Comparison of ENCODE assay signal across 29 cellular contexts in genomic region chr15:34114215-34114614, GRCh38.
"Had no signal": no experiment of that assay in that cellular context is flagged by ENCODE, and none has a peak within 500 bp of the region (broad histone marks: within the 10 kb centered on the region; RNA-seq: fewer than 3 reads in every experiment).

No MANE protein-coding gene starts in this region.

- H3K27ac Mint-ChIP-seq: dendritic cell treated with granulocyte-macrophage colony-stimulating factor and Interleukin-4, amounts not matched to agents 40 ng/mL and 50 ng/mL, for 4 days; effector memory CD8-positive, alpha-beta T cell; endodermal cell had no signal

- DNase-seq: colonic mucosa; cortex of kidney; dermis blood vessel endothelial cell; dorsolateral prefrontal cortex; effector CD4-positive, alpha-beta T cell; effector CD8-positive, alpha-beta T cell; effector memory CD4-positive, alpha-beta T cell; effector memory CD8-positive, alpha-beta T cell; endodermal cell; erythroblast; esophagus squamous epithelium; foreskin fibroblast; foreskin keratinocyte; foreskin melanocyte; gastrocnemius medialis; glutamatergic neuron; head of caudate nucleus; heart left ventricle; heart right ventricle had no signal

- H3K4me3 Mint-ChIP-seq: dendritic cell treated with granulocyte-macrophage colony-stimulating factor and Interleukin-4, amounts not matched to agents 40 ng/mL and 50 ng/mL, for 4 days; effector memory CD8-positive, alpha-beta T cell; endodermal cell had no signal

- H3K9me3 ChIP-seq: colonic mucosa, esophagus muscularis mucosa, esophagus squamous epithelium, gastrocnemius medialis, gastroesophageal sphincter, heart left ventricle, heart right ventricle had no signal

- FAIRE-seq: colon, endometrium, endothelial cell of umbilical vein, frontal cortex had no signal

- ATAC-seq: effector memory CD8-positive, alpha-beta T cell; esophagus mucosa; gastrocnemius medialis; gastroesophageal sphincter; heart right ventricle had no signal

- H3K27ac ChIP-seq: colonic mucosa, coronary artery, dorsolateral prefrontal cortex, epithelial cell of prostate, esophagus muscularis mucosa, esophagus squamous epithelium, foreskin keratinocyte, gastrocnemius medialis, gastroesophageal sphincter, heart left ventricle, heart right ventricle had no signal

- H3K27me3 ChIP-seq: colonic mucosa, foreskin keratinocyte had no signal

- H3K36me3 ChIP-seq: colonic mucosa, esophagus muscularis mucosa, esophagus squamous epithelium, gastrocnemius medialis, gastroesophageal sphincter, heart left ventricle, heart right ventricle had no signal

- H3K4me3 ChIP-seq: colonic mucosa, coronary artery, dorsolateral prefrontal cortex, esophagus muscularis mucosa, esophagus squamous epithelium, gastrocnemius medialis, gastroesophageal sphincter, heart left ventricle, heart right ventricle had no signal

- H3K4me1 ChIP-seq: colonic mucosa, esophagus muscularis mucosa, esophagus squamous epithelium, foreskin keratinocyte, gastrocnemius medialis, gastroesophageal sphincter, heart left ventricle, heart right ventricle had no signal

- H3K9me3 Mint-ChIP-seq: dendritic cell treated with granulocyte-macrophage colony-stimulating factor and Interleukin-4, amounts not matched to agents 40 ng/mL and 50 ng/mL, for 4 days; effector memory CD8-positive, alpha-beta T cell; endodermal cell had no signal
